In the genomic region with DNA sequence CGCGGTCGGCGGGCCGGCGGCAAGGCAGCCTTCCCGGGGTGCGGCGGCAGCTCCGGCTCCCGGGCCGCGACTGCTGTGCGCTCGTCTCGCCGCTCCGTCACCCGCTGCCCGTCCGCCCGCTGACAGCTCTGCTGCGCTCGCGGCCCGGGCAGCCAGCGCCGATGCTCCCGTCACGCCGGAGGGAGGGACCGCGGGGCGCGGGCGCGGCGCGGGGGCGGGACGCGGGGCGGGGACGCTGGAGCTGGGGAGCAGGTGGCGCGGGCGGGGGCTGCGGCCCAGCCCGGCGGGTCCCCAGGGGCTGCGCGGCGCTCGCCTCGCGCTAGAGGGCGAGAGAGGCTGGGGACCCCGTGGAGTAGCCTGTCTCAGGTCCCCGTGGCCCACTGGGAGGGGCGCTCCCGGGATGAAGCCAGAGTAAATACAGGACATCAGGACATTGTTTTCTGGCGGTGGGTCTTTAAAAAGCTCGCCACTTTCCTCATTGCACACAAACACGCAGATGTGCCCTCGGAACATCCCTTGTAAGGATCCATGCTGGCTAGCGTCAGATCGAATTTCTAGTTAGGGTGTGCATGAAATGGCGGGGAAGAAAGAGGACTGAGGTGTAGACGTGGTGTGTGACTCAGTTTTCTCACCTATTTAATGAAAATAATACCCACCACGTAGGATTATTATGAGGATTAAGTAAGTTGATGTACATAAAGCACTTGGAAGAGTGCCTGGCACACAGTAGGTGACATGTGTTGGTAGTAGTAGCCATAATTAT, we compare ENCODE assay signal across 1 cellular context.
TF ChIP-seq lines count a peak whose summit lies in the region.

A gene with protein sequence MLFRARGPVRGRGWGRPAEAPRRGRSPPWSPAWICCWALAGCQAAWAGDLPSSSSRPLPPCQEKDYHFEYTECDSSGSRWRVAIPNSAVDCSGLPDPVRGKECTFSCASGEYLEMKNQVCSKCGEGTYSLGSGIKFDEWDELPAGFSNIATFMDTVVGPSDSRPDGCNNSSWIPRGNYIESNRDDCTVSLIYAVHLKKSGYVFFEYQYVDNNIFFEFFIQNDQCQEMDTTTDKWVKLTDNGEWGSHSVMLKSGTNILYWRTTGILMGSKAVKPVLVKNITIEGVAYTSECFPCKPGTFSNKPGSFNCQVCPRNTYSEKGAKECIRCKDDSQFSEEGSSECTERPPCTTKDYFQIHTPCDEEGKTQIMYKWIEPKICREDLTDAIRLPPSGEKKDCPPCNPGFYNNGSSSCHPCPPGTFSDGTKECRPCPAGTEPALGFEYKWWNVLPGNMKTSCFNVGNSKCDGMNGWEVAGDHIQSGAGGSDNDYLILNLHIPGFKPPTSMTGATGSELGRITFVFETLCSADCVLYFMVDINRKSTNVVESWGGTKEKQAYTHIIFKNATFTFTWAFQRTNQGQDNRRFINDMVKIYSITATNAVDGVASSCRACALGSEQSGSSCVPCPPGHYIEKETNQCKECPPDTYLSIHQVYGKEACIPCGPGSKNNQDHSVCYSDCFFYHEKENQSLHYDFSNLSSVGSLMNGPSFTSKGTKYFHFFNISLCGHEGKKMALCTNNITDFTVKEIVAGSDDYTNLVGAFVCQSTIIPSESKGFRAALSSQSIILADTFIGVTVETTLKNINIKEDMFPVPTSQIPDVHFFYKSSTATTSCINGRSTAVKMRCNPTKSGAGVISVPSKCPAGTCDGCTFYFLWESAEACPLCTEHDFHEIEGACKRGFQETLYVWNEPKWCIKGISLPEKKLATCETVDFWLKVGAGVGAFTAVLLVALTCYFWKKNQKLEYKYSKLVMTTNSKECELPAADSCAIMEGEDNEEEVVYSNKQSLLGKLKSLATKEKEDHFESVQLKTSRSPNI (minus strand): TSS at position 130 of the 763 bp plus-strand sequence. CDS start 141 bp downstream, outside the sequence.

TF ChIP-seq in K562, 482 proteins besides CTCF, POLR2A, EP300 and RAD21 (continued from another document and continues in another):
- TF ChIP-seq, protein P1, sequence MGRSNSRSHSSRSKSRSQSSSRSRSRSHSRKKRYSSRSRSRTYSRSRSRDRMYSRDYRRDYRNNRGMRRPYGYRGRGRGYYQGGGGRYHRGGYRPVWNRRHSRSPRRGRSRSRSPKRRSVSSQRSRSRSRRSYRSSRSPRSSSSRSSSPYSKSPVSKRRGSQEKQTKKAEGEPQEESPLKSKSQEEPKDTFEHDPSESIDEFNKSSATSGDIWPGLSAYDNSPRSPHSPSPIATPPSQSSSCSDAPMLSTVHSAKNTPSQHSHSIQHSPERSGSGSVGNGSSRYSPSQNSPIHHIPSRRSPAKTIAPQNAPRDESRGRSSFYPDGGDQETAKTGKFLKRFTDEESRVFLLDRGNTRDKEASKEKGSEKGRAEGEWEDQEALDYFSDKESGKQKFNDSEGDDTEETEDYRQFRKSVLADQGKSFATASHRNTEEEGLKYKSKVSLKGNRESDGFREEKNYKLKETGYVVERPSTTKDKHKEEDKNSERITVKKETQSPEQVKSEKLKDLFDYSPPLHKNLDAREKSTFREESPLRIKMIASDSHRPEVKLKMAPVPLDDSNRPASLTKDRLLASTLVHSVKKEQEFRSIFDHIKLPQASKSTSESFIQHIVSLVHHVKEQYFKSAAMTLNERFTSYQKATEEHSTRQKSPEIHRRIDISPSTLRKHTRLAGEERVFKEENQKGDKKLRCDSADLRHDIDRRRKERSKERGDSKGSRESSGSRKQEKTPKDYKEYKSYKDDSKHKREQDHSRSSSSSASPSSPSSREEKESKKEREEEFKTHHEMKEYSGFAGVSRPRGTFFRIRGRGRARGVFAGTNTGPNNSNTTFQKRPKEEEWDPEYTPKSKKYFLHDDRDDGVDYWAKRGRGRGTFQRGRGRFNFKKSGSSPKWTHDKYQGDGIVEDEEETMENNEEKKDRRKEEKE (IDR thresholded peaks at IDR 0.05; ENCODE audit: borderline replicate concordance in 1 of 2, control insufficient read depth in 1 of 2, low read depth in 2 of 2, low read length in 1 of 2), result no peak
- TF ChIP-seq POLR2G (IDR thresholded peaks at IDR 0.05; ENCODE audit: low read depth, low read length) (peak; percentile 83), TAF1 (IDR thresholded peaks at IDR 0.05; ENCODE audit: control insufficient read depth, extremely low read depth, insufficient read depth, low read length, severe bottlenecking) (peak; percentile 80), BRD9 (IDR thresholded peaks at IDR 0.05; ENCODE audit: low read depth, partially characterized antibody) (peak; percentile 71), HDAC2 (IDR thresholded peaks at IDR 0.05) (peak; percentile 54; the same call in 1 of the 2 replicates), TOE1 (IDR thresholded peaks at IDR 0.05; ENCODE audit: borderline replicate concordance) (peak; percentile 62; the same call in 1 of the 2 replicates), TOE1 (CRISPR knock-in tag; IDR thresholded peaks at IDR 0.05; ENCODE audit: borderline replicate concordance, low read depth) (no peak), ZNF79 (CRISPR knock-in tag; IDR thresholded peaks at IDR 0.05; ENCODE audit: low read depth) (no peak), CTBP1 (IDR thresholded peaks at IDR 0.05; ENCODE audit: borderline replicate concordance) (peak; percentile 78), GATAD2A (IDR thresholded peaks at IDR 0.05) (no peak), SMARCA5 (IDR thresholded peaks at IDR 0.05) (peak; percentile 63), NR2C2 (CRISPR knock-in tag; IDR thresholded peaks at IDR 0.05) (no peak), NR2C2 (tag; IDR thresholded peaks at IDR 0.05) (peak; percentile 48; the same call in 1 of the 2 replicates), JUND (IDR thresholded peaks at IDR 0.05; ENCODE audit: borderline replicate concordance, low read depth, low read length) (0 out of 2 replicates have a peak, but pooled peaks have one; percentile 41), JUND (tag; IDR thresholded peaks at IDR 0.05; ENCODE audit: borderline replicate concordance, low read depth, low read length) (no peak; the same call in 2 of the 3 replicates), TCF7L2 (IDR thresholded peaks at IDR 0.05; ENCODE audit: low read depth, low read length) (no peak), YY1 (IDR thresholded peaks at IDR 0.05; ENCODE audit: borderline replicate concordance in 1 of 3, control insufficient read depth in 1 of 3, extremely low read depth in 1 of 3, insufficient read depth in 3 of 3, insufficient read length in 1 of 3, insufficient replicate concordance in 2 of 3, low read depth in 1 of 3, low read length in 2 of 3) (peak; percentile 22 to 74 (median 60)), RBBP5 (IDR thresholded peaks at IDR 0.05; ENCODE audit: borderline replicate concordance, insufficient read depth, low read length, poor library complexity, severe bottlenecking) (peak; percentile 91)
- TF ChIP-seq, protein P2, sequence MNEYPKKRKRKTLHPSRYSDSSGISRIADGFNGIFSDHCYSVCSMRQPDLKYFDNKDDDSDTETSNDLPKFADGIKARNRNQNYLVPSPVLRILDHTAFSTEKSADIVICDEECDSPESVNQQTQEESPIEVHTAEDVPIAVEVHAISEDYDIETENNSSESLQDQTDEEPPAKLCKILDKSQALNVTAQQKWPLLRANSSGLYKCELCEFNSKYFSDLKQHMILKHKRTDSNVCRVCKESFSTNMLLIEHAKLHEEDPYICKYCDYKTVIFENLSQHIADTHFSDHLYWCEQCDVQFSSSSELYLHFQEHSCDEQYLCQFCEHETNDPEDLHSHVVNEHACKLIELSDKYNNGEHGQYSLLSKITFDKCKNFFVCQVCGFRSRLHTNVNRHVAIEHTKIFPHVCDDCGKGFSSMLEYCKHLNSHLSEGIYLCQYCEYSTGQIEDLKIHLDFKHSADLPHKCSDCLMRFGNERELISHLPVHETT (CRISPR knock-in tag; conservative IDR thresholded peaks at IDR 0.05 in 1 of 2, IDR thresholded peaks at IDR 0.05 in 1 of 2), result peak in 1 of 2 experiments; percentile 63; a peak in 2 of 4 replicates
- TF ChIP-seq, protein P3, sequence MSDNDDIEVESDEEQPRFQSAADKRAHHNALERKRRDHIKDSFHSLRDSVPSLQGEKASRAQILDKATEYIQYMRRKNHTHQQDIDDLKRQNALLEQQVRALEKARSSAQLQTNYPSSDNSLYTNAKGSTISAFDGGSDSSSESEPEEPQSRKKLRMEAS (CRISPR knock-in tag; IDR thresholded peaks at IDR 0.05), result peak; percentile 70
- TF ChIP-seq, protein P4, sequence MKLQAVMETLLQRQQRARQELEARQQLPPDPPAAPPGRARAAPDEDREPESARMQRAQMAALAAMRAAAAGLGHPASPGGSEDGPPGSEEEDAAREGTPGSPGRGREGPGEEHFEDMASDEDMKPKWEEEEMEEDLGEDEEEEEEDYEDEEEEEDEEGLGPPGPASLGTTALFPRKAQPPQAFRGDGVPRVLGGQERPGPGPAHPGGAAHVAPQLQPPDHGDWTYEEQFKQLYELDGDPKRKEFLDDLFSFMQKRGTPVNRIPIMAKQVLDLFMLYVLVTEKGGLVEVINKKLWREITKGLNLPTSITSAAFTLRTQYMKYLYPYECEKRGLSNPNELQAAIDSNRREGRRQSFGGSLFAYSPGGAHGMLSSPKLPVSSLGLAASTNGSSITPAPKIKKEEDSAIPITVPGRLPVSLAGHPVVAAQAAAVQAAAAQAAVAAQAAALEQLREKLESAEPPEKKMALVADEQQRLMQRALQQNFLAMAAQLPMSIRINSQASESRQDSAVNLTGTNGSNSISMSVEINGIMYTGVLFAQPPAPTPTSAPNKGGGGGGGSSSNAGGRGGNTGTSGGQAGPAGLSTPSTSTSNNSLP (IDR thresholded peaks at IDR 0.05; ENCODE audit: borderline replicate concordance, low read depth, low read length), result 0 out of 2 replicates have a peak, but pooled peaks have one; percentile 45
- TF ChIP-seq, protein P5, sequence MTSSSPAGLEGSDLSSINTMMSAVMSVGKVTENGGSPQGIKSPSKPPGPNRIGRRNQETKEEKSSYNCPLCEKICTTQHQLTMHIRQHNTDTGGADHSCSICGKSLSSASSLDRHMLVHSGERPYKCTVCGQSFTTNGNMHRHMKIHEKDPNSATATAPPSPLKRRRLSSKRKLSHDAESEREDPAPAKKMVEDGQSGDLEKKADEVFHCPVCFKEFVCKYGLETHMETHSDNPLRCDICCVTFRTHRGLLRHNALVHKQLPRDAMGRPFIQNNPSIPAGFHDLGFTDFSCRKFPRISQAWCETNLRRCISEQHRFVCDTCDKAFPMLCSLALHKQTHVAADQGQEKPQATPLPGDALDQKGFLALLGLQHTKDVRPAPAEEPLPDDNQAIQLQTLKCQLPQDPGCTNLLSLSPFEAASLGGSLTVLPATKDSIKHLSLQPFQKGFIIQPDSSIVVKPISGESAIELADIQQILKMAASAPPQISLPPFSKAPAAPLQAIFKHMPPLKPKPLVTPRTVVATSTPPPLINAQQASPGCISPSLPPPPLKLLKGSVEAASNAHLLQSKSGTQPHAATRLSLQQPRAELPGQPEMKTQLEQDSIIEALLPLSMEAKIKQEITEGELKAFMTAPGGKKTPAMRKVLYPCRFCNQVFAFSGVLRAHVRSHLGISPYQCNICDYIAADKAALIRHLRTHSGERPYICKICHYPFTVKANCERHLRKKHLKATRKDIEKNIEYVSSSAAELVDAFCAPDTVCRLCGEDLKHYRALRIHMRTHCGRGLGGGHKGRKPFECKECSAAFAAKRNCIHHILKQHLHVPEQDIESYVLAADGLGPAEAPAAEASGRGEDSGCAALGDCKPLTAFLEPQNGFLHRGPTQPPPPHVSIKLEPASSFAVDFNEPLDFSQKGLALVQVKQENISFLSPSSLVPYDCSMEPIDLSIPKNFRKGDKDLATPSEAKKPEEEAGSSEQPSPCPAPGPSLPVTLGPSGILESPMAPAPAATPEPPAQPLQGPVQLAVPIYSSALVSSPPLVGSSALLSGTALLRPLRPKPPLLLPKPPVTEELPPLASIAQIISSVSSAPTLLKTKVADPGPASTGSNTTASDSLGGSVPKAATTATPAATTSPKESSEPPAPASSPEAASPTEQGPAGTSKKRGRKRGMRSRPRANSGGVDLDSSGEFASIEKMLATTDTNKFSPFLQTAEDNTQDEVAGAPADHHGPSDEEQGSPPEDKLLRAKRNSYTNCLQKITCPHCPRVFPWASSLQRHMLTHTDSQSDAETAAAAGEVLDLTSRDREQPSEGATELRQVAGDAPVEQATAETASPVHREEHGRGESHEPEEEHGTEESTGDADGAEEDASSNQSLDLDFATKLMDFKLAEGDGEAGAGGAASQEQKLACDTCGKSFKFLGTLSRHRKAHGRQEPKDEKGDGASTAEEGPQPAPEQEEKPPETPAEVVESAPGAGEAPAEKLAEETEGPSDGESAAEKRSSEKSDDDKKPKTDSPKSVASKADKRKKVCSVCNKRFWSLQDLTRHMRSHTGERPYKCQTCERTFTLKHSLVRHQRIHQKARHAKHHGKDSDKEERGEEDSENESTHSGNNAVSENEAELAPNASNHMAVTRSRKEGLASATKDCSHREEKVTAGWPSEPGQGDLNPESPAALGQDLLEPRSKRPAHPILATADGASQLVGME (CRISPR knock-in tag; IDR thresholded peaks at IDR 0.05), result peak; percentile 60; the same call in 1 of the 2 replicates
- TF ChIP-seq, protein P6, sequence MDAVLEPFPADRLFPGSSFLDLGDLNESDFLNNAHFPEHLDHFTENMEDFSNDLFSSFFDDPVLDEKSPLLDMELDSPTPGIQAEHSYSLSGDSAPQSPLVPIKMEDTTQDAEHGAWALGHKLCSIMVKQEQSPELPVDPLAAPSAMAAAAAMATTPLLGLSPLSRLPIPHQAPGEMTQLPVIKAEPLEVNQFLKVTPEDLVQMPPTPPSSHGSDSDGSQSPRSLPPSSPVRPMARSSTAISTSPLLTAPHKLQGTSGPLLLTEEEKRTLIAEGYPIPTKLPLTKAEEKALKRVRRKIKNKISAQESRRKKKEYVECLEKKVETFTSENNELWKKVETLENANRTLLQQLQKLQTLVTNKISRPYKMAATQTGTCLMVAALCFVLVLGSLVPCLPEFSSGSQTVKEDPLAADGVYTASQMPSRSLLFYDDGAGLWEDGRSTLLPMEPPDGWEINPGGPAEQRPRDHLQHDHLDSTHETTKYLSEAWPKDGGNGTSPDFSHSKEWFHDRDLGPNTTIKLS (IDR thresholded peaks at IDR 0.05; ENCODE audit: borderline replicate concordance, low read depth), result peak; percentile 63; the same call in 1 of the 2 replicates
- TF ChIP-seq, protein P7, sequence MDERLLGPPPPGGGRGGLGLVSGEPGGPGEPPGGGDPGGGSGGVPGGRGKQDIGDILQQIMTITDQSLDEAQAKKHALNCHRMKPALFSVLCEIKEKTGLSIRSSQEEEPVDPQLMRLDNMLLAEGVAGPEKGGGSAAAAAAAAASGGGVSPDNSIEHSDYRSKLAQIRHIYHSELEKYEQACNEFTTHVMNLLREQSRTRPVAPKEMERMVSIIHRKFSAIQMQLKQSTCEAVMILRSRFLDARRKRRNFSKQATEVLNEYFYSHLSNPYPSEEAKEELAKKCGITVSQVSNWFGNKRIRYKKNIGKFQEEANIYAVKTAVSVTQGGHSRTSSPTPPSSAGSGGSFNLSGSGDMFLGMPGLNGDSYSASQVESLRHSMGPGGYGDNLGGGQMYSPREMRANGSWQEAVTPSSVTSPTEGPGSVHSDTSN (CRISPR knock-in tag; IDR thresholded peaks at IDR 0.05; ENCODE audit: low read depth), result no peak
- TF ChIP-seq, protein P7 (tag; conservative IDR thresholded peaks at IDR 0.05; ENCODE audit: low read depth), result peak; percentile 10; the same call in 1 of the 2 replicates
- TF ChIP-seq, protein P8, sequence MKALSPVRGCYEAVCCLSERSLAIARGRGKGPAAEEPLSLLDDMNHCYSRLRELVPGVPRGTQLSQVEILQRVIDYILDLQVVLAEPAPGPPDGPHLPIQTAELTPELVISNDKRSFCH (CRISPR knock-in tag; IDR thresholded peaks at IDR 0.05), result no peak
- TF ChIP-seq, protein P8 (tag; IDR thresholded peaks at IDR 0.05), result 0 out of 2 replicates have a peak, but pooled peaks have one; percentile 34
